24 cellular contexts compared by ENCODE assay signal in genomic region chr14:58954052-58954451, GRCh38.
DNase-seq lines count a peak whose midpoint lies in the region; ATAC-seq, FAIRE-seq and TF ChIP-seq lines count a peak whose summit lies in the region.
"Had no signal": no experiment of that assay in that cellular context is flagged by ENCODE, and none has a peak within 500 bp of the region (broad histone marks: within the 10 kb centered on the region; RNA-seq: fewer than 3 reads in every experiment).

No MANE protein-coding gene starts in this region.

- H3K36me3 Mint-ChIP-seq in activated CD8-positive, alpha-beta memory T cell treated with anti-CD3 and anti-CD28 coated beads, Interleukin-2, amount 10 ng/mL, durations not matched to agents 7 days and 5 days = no peaks in the 10 kb centered on the region
- H3K36me3 Mint-ChIP-seq: memory B cell had no signal

- no peak overlapping the region for H3K4me3 ChIP-seq in BLaER1 treated with 17β-estradiol and CSF1 and Interleukin-3, amounts not matched to agents 10 nM and 100 nM
- no peak overlapping the region for H3K4me3 ChIP-seq in mammary epithelial cell (replicated peaks in 1 of 3; ENCODE audit: insufficient read depth in 1 of 3, low read depth in 2 of 3, low read length in 3 of 3)
- H3K4me3 ChIP-seq: adrenal gland, SJSA1, upper lobe of right lung had no signal

- DNase-seq in HTR-8/SVneo (ENCODE audit: insufficient read length, low spot score) (no peak), iPS-NIHi11 (ENCODE audit: low spot score) (no peak), mammary epithelial cell (no peak)
- no peak for DNase-seq in activated CD8-positive, alpha-beta memory T cell treated with anti-CD3 and anti-CD28 coated beads, Interleukin-2, amount 10 ng/mL, durations not matched to agents 7 days and 5 days
- DNase-seq in stimulated activated CD4-positive, alpha-beta T cell treated with anti-CD3 and anti-CD28 coated beads, Interleukin-12 subunit alpha, Interleukin-12 subunit beta, amount 100 ng/mL, for 4 hours = no peak
- DNase-seq: 8988T; activated naive CD4-positive, alpha-beta T cell; activated T-cell treated with anti-CD3 and anti-CD28 coated beads, Interleukin-2, amount 50 U/mL, for 4 hours; adrenal gland; effector CD4-positive, alpha-beta T cell; head of caudate nucleus; Karpas-422; left cardiac atrium; NCI-H187; substantia nigra; upper lobe of right lung had no signal

- dilution Hi-C loops in mammary epithelial cell (cut with HindIII; ENCODE audit: low sequenced_read_pairs) = no loop called here

- no TSS peak for BruUV-seq in mammary epithelial cell (replicated peaks; lab: Mats Ljungman, UMichigan)

- no peaks in the 10 kb centered on the region for H3K79me2 ChIP-seq in mammary epithelial cell (ENCODE audit: insufficient read depth, low read length)

- ATAC-seq in GM19463 (IDR thresholded peaks at IDR 0.05; ENCODE audit: unreplicated experiment) (peak; percentile 43), HG02798 (IDR thresholded peaks at IDR 0.05; ENCODE audit: poor library complexity, unreplicated experiment) (peak; percentile 53)
- ATAC-seq in activated CD8-positive, alpha-beta memory T cell treated with anti-CD3 and anti-CD28 coated beads, Interleukin-2, amount 10 ng/mL, durations not matched to agents 7 days and 5 days = no peak
- ATAC-seq: activated T-cell treated with anti-CD3 and anti-CD28 coated beads, Interleukin-2, amount 50 U/mL, for 4 hours; left cardiac atrium; upper lobe of right lung had no signal

- WGBS in mammary epithelial cell (ENCODE audit: low coverage, missing lambda C conversion rate) = 100% methylated on average over 1 of the region's 1 CpG

- H3K4me1 Mint-ChIP-seq in activated CD8-positive, alpha-beta memory T cell treated with anti-CD3 and anti-CD28 coated beads, Interleukin-2, amount 10 ng/mL, durations not matched to agents 7 days and 5 days = no peaks in the 10 kb centered on the region
- H3K4me1 Mint-ChIP-seq: B cell, memory B cell had no signal

- H3K4me2 ChIP-seq in BLaER1 treated with 17β-estradiol and CSF1 and Interleukin-3, amounts not matched to agents 10 nM and 100 nM = peak overlapping the region in 9 of 11 experiments; percentile 63 to 88 (median 74); a peak in 14 of 22 replicates
- H3K4me2 ChIP-seq in mammary epithelial cell (ENCODE audit: insufficient read depth, low read depth, low read length) = no peak overlapping the region

- H3K36me3 ChIP-seq in BLaER1 treated with 17β-estradiol and CSF1 and Interleukin-3, amounts not matched to agents 10 nM and 100 nM = no peaks in the 10 kb centered on the region
- H3K36me3 ChIP-seq in mammary epithelial cell (ENCODE audit: insufficient read depth, low read length) = no peaks in the 10 kb centered on the region
- H3K36me3 ChIP-seq: adrenal gland, SJSA1, upper lobe of right lung had no signal

- H3K27ac ChIP-seq in BLaER1 treated with 17β-estradiol and CSF1 and Interleukin-3, amounts not matched to agents 10 nM and 100 nM = peak overlapping the region in 1 of 11 experiments; percentile 62; a peak in 2 of 22 replicates
- no peak overlapping the region for H3K27ac ChIP-seq in mammary epithelial cell (ENCODE audit: insufficient read depth, low read depth, low read length)
- H3K27ac ChIP-seq: adrenal gland, SJSA1, upper lobe of right lung had no signal

- no peaks in the 10 kb centered on the region for H4K20me1 ChIP-seq in BLaER1 treated with 17β-estradiol and CSF1 and Interleukin-3, amounts not matched to agents 10 nM and 100 nM
- no peaks in the 10 kb centered on the region for H4K20me1 ChIP-seq in mammary epithelial cell (ENCODE audit: insufficient read depth, low read length)

- H3K4me3 Mint-ChIP-seq in activated CD8-positive, alpha-beta memory T cell treated with anti-CD3 and anti-CD28 coated beads, Interleukin-2, amount 10 ng/mL, durations not matched to agents 7 days and 5 days = no peak overlapping the region
- H3K4me3 Mint-ChIP-seq: activated T-cell treated with anti-CD3 and anti-CD28 coated beads, Interleukin-2, amount 50 U/mL, for 4 hours; B cell; memory B cell had no signal

- no peak overlapping the region for H3K9ac ChIP-seq in BLaER1 treated with 17β-estradiol and CSF1 and Interleukin-3, amounts not matched to agents 10 nM and 100 nM
- H3K9ac ChIP-seq in mammary epithelial cell (ENCODE audit: insufficient read depth, low read length) = no peak overlapping the region

- H3K4me1 ChIP-seq in BLaER1 treated with 17β-estradiol and CSF1 and Interleukin-3, amounts not matched to agents 10 nM and 100 nM = peaks cover 27 to 39% (median 36%) of the 10 kb centered on the region in 10 experiments
- no peaks in the 10 kb centered on the region for H3K4me1 ChIP-seq in mammary epithelial cell (ENCODE audit: insufficient read depth, low read length)
- H3K4me1 ChIP-seq: SJSA1, upper lobe of right lung had no signal

- no peaks in the 10 kb centered on the region for H3K27me3 ChIP-seq in BLaER1 treated with 17β-estradiol and CSF1 and Interleukin-3, amounts not matched to agents 10 nM and 100 nM
- H3K27me3 ChIP-seq in mammary epithelial cell (ENCODE audit: insufficient read depth, low read length) = no peaks in the 10 kb centered on the region
- H3K27me3 ChIP-seq: adrenal gland, SJSA1, upper lobe of right lung had no signal

- in situ Hi-C loops in mammary epithelial cell (cut with MboI; ENCODE audit: low sequenced_read_pairs in 2 of 2) = no loop called here

- no peaks in the 10 kb centered on the region for H3K9me3 Mint-ChIP-seq in activated CD8-positive, alpha-beta memory T cell treated with anti-CD3 and anti-CD28 coated beads, Interleukin-2, amount 10 ng/mL, durations not matched to agents 7 days and 5 days (ENCODE audit: low read depth)

- intact Hi-C loops in mammary epithelial cell (cut with micrococcal nuclease) = no loop called here

- no peak overlapping the region for H3K27ac Mint-ChIP-seq in activated CD8-positive, alpha-beta memory T cell treated with anti-CD3 and anti-CD28 coated beads, Interleukin-2, amount 10 ng/mL, durations not matched to agents 7 days and 5 days
- H3K27ac Mint-ChIP-seq: B cell, memory B cell had no signal

- no peak for TF ChIP-seq CTCF in mammary epithelial cell (conservative IDR thresholded peaks at IDR 0.05 in 1 of 2, IDR thresholded peaks at IDR 0.05 in 1 of 2; ENCODE audit: extremely low read depth in 1 of 2, insufficient read depth in 1 of 2, low read depth in 1 of 2, low read length in 2 of 2)

- peak; percentile 88 for FAIRE-seq in HTR-8/SVneo (lab: Jason Lieb, UNC)
- FAIRE-seq: H54, RCC 7860 had no signal

- H3K27me3 Mint-ChIP-seq in activated CD8-positive, alpha-beta memory T cell treated with anti-CD3 and anti-CD28 coated beads, Interleukin-2, amount 10 ng/mL, durations not matched to agents 7 days and 5 days = peaks cover 11% of the 10 kb centered on the region

- CTCF ChIA-PET in mammary epithelial cell (lab: Charles Lee; ENCODE audit: low non-redundant PET) = no interaction called here
- CTCF ChIA-PET in activated CD8-positive, alpha-beta memory T cell treated with anti-CD3 and anti-CD28 coated beads, Interleukin-2, amount 10 ng/mL, durations not matched to agents 7 days and 5 days (lab: Charles Lee) = no interaction called here

- no peak overlapping the region for H2AFZ ChIP-seq in mammary epithelial cell (ENCODE audit: low read depth, low read length)

- H3K9me3 ChIP-seq in BLaER1 treated with 17β-estradiol and CSF1 and Interleukin-3, amounts not matched to agents 10 nM and 100 nM (replicated peaks in 1 of 11) = peaks cover 0 to 21% (median 10%) of the 10 kb centered on the region in 11 experiments; a peak in 13 of 22 replicates
- H3K9me3 ChIP-seq in mammary epithelial cell (replicated peaks; ENCODE audit: insufficient read depth, low read length) = no peaks in the 10 kb centered on the region
- H3K9me3 ChIP-seq: adrenal gland, SJSA1, upper lobe of right lung had no signal
